In genomic region chr5:2519153-2519552, GRCh38 we compare ENCODE assay signal across 30 cellular contexts.
"Had no signal": no experiment of that assay in that cellular context is flagged by ENCODE, and none has a peak within 500 bp of the region (broad histone marks: within the 10 kb centered on the region; RNA-seq: fewer than 3 reads in every experiment).

No MANE protein-coding gene starts in this region.

- H3K36me3 Mint-ChIP-seq: activated naive CD8-positive, alpha-beta T cell treated with anti-CD3 and anti-CD28 coated beads for 36 hours had no signal

- H3K4me3 Mint-ChIP-seq: activated CD4-positive, alpha-beta T cell treated with anti-CD3 and anti-CD28 coated beads, Interleukin-2, amount 10 ng/mL, durations not matched to agents 24 days and 14 days; activated CD8-positive, alpha-beta T cell treated with anti-CD3 and anti-CD28 coated beads for 36 hours; activated naive CD8-positive, alpha-beta T cell treated with anti-CD3 and anti-CD28 coated beads for 36 hours; activated T-cell treated with anti-CD3 and anti-CD28 coated beads, Interleukin-2, amount 50 U/mL, for 72 hours; activated T-helper 17 cell treated with anti-CD3 and anti-CD28 coated beads, Interleukin-2, amount 50 U/mL, for 72 hours; T-helper 2 cell treated with Interferon-gamma antibody and Interleukin-4, amounts not matched to agents 5 μg/mL and 100 μg/mL, for 36 hours had no signal

- H3K9me3 ChIP-seq: MG63, Peyer's patch, SJCRH30 had no signal

- H3K4me3 ChIP-seq: MG63, Peyer's patch, SJCRH30, SK-N-MC had no signal

- DNase-seq: activated CD4-positive, alpha-beta T cell treated with anti-CD3 and anti-CD28 coated beads, Interleukin-2, amount 10 ng/mL, durations not matched to agents 24 days and 14 days; activated CD4-positive, alpha-beta T cell treated with anti-CD3 and anti-CD28 coated beads, Interleukin-2, amount 50 U/mL, for 4 hours; activated CD8-positive, alpha-beta T cell treated with anti-CD3 and anti-CD28 coated beads for 36 hours; activated effector memory CD4-positive, alpha-beta T cell treated with anti-CD3 and anti-CD28 coated beads, Interleukin-2, amount 50 U/mL, for 16 hours; activated naive CD4-positive, alpha-beta T cell; activated naive CD4-positive, alpha-beta T cell treated with anti-CD3 and anti-CD28 coated beads, Interleukin-2, amount 50 U/mL, for 16 hours; activated naive CD8-positive, alpha-beta T cell treated with anti-CD3 and anti-CD28 coated beads for 36 hours; activated T-cell treated with anti-CD3 and anti-CD28 coated beads, Interleukin-2, amount 50 U/mL, for 1 hour; activated T-cell treated with anti-CD3 and anti-CD28 coated beads, Interleukin-2, amount 50 U/mL, for 72 hours; amniotic stem cell; aorta; brain microvascular endothelial cell; Kasumi-1; KG1; MG63; NCI-H1048; NCI-H1105 treated with DMSO at 0.1 percent for 48 hours; NCI-H1436; NCI-H1694; NCI-H1930; NCI-H2081 treated with DMSO at 0.1 percent for 48 hours; NCI-H226; NCI-H524 treated with DMSO at 0.1 percent for 48 hours; PC-3; Peyer's patch; RPMI8226; SJCRH30 had no signal

- H3K36me3 ChIP-seq: brain microvascular endothelial cell, MG63, Peyer's patch, SJCRH30 had no signal

- H3K9me3 Mint-ChIP-seq: activated CD4-positive, alpha-beta T cell treated with anti-CD3 and anti-CD28 coated beads, Interleukin-2, amount 10 ng/mL, durations not matched to agents 24 days and 14 days; activated CD8-positive, alpha-beta T cell treated with anti-CD3 and anti-CD28 coated beads for 36 hours; activated naive CD8-positive, alpha-beta T cell treated with anti-CD3 and anti-CD28 coated beads for 36 hours; activated T-cell treated with anti-CD3 and anti-CD28 coated beads, Interleukin-2, amount 50 U/mL, for 72 hours; activated T-helper 17 cell treated with anti-CD3 and anti-CD28 coated beads, Interleukin-2, amount 50 U/mL, for 72 hours had no signal

- ATAC-seq: activated CD8-positive, alpha-beta T cell treated with anti-CD3 and anti-CD28 coated beads for 36 hours; activated T-cell treated with anti-CD3 and anti-CD28 coated beads, Interleukin-2, amount 50 U/mL, for 72 hours; activated T-helper 17 cell treated with anti-CD3 and anti-CD28 coated beads, Interleukin-2, amount 50 U/mL, for 72 hours; PC-3 had no signal

- H3K4me1 Mint-ChIP-seq: activated CD4-positive, alpha-beta T cell treated with anti-CD3 and anti-CD28 coated beads, Interleukin-2, amount 10 ng/mL, durations not matched to agents 24 days and 14 days; activated naive CD8-positive, alpha-beta T cell treated with anti-CD3 and anti-CD28 coated beads for 36 hours; activated T-helper 17 cell treated with anti-CD3 and anti-CD28 coated beads, Interleukin-2, amount 50 U/mL, for 72 hours had no signal

- H3K27me3 ChIP-seq: brain microvascular endothelial cell, Peyer's patch, SJCRH30 had no signal

- H3K4me1 ChIP-seq: Peyer's patch, SJCRH30 had no signal

- H3K27ac Mint-ChIP-seq: activated CD4-positive, alpha-beta T cell treated with anti-CD3 and anti-CD28 coated beads, Interleukin-2, amount 10 ng/mL, durations not matched to agents 24 days and 14 days; activated CD8-positive, alpha-beta T cell treated with anti-CD3 and anti-CD28 coated beads for 36 hours; activated naive CD8-positive, alpha-beta T cell treated with anti-CD3 and anti-CD28 coated beads for 36 hours; activated T-cell treated with anti-CD3 and anti-CD28 coated beads, Interleukin-2, amount 50 U/mL, for 72 hours; activated T-helper 17 cell treated with anti-CD3 and anti-CD28 coated beads, Interleukin-2, amount 50 U/mL, for 72 hours; T-helper 2 cell treated with Interferon-gamma antibody and Interleukin-4, amounts not matched to agents 5 μg/mL and 100 μg/mL, for 36 hours had no signal

- H3K27ac ChIP-seq: brain microvascular endothelial cell, Peyer's patch, SJCRH30, SK-N-MC had no signal

- H3K27me3 Mint-ChIP-seq: activated CD4-positive, alpha-beta T cell treated with anti-CD3 and anti-CD28 coated beads, Interleukin-2, amount 10 ng/mL, durations not matched to agents 24 days and 14 days had no signal
